1 cellular context compared by ENCODE assay signal in the genomic region with DNA sequence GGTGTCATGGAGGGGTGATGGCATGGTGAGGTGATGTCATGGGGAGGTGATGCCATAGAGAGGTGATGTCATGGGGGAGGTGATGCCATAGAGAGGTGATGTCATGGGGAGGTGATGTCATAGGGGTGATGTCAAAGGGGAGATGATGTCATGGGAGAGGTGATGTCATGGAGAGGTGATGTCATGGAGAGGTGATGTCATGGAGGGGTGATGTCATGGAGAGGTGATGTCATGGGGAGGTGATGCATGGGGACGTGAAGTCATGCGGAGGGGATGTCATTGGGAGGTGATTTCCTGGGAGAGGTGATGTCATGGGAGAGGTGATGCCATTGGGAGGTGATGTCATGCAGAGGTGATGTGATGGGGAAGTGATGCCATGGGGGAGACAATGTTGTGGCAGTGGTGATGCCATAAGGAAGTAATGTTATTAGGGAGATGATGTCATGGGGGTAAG.
TF ChIP-seq lines count a peak whose summit lies in the region.

No MANE protein-coding gene starts in this region.

TF ChIP-seq in IMR-90, 13 proteins besides CTCF, POLR2A, EP300 and RAD21:
- TF ChIP-seq, protein P1, sequence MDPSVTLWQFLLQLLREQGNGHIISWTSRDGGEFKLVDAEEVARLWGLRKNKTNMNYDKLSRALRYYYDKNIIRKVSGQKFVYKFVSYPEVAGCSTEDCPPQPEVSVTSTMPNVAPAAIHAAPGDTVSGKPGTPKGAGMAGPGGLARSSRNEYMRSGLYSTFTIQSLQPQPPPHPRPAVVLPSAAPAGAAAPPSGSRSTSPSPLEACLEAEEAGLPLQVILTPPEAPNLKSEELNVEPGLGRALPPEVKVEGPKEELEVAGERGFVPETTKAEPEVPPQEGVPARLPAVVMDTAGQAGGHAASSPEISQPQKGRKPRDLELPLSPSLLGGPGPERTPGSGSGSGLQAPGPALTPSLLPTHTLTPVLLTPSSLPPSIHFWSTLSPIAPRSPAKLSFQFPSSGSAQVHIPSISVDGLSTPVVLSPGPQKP (IDR thresholded peaks at IDR 0.05; ENCODE audit: borderline replicate concordance, low read depth, low read length): no peak
TF ChIP-seq in IMR-90: peak in this region for 0.
